ENCODE assay signal across 32 cellular contexts in the genomic region with DNA sequence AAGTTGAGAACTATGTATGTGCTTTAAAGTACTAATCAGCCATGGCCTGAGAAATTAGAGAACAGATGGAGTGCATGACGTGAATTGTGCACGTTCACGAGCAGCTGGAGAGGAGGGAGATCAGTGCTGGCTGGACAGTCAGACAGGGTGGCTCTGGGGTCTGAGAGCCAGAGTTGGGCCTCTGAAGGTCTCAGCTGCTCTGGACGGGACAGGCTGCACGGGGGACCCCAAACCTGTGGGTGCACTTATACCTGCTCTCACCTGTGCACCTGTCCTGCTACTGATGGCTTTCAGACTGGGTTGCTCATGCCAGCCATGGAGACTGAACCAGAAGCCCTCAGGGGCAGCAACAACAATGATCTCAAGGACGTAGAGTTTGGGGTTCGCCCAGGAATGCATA. TPM values are rescaled to one million over a fixed set of nuclear protein-coding genes. Genes with fewer than 3 reads are reported as not detected.
"Had no signal": no experiment of that assay in that cellular context is flagged by ENCODE, and none has a peak within 500 bp of the region (broad histone marks: within the 10 kb centered on the region; RNA-seq: fewer than 3 reads in every experiment).

No MANE protein-coding gene starts in this region.

- H3K27ac ChIP-seq: hepatocyte, left lung, parathyroid adenoma, right atrium auricular region, right lobe of liver, tibial nerve, vagina had no signal

- ATAC-seq: left cardiac atrium; left lung; natural killer cell; stimulated activated memory B cell treated with anti-CD40 and anti-IgM and Interleukin-4, amounts not matched to agents 10 μg/mL and 1 μg/mL and 100 μg/mL, for 72 hours; stimulated activated naive CD8-positive, alpha-beta T cell treated with anti-CD3 and anti-CD28 coated beads, Interleukin-15, amount 100 ng/mL, for 72 hours had no signal

- H3K36me3 ChIP-seq: left lung, right atrium auricular region, right lobe of liver, tibial nerve, upper lobe of left lung, vagina had no signal

- DNase-seq: islet precursor cell; kidney glomerular epithelial cell; left cardiac atrium; left lung; mesendoderm; naive B cell; natural killer cell; nephron progenitor cell; stimulated activated CD4-positive, alpha-beta T cell treated with anti-CD3 and anti-CD28 coated beads, Interleukin-1b, Interleukin-23, amount 100 ng/mL, for 48 hours; stimulated activated CD4-positive, alpha-beta T cell treated with anti-CD3 and anti-CD28 coated beads, Interleukin-2, amount 100 ng/mL, for 48 hours; stimulated activated CD4-positive, alpha-beta T cell treated with anti-CD3 and anti-CD28 coated beads, Interleukin-4, amount 100 ng/mL, for 4 hours; stimulated activated CD8-positive, alpha-beta memory T cell treated with anti-CD3 and anti-CD28 coated beads, Interleukin-4, amount 100 ng/mL, for 48 hours; stimulated activated naive CD4-positive, alpha-beta T cell treated with Interleukin-2 at 50 U/mL for 16 hours; stimulated activated naive CD8-positive, alpha-beta T cell treated with anti-CD3 and anti-CD28 coated beads, Interleukin-15, amount 100 ng/mL, for 72 hours; substantia nigra; upper lobe of left lung had no signal

- H3K79me2 ChIP-seq: hepatocyte, parathyroid adenoma had no signal

- H3K4me1 ChIP-seq: parathyroid adenoma had no signal

- H3K4me2 ChIP-seq: hepatocyte, smooth muscle cell had no signal

- H2AFZ ChIP-seq: hepatocyte, parathyroid adenoma had no signal

- H3K9ac ChIP-seq: parathyroid adenoma had no signal

- H3K4me3 ChIP-seq: hepatocyte, left lung, lung, right atrium auricular region, right lobe of liver, smooth muscle cell, tibial nerve, upper lobe of left lung, vagina had no signal

- H3K27me3 ChIP-seq: right atrium auricular region, vagina had no signal

- H3K9me3 ChIP-seq: left lung, right atrium auricular region, right lobe of liver, tibial nerve, upper lobe of left lung, vagina had no signal

RNA-seq across cellular contexts. Expression of gene UMODL1, which starts 43.5 kb away (rescaled TPM):
- total RNA-seq: left cardiac atrium, mesothelial cell of epicardium, osteocyte, pulmonary artery endothelial cell, renal cortical epithelial cell, right atrium auricular region, skeletal muscle tissue, smooth muscle cell, temporal lobe, tibial nerve, urinary bladder, vagina had no signal
- polyA plus RNA-seq: urinary bladder had no signal
